In the genomic region with DNA sequence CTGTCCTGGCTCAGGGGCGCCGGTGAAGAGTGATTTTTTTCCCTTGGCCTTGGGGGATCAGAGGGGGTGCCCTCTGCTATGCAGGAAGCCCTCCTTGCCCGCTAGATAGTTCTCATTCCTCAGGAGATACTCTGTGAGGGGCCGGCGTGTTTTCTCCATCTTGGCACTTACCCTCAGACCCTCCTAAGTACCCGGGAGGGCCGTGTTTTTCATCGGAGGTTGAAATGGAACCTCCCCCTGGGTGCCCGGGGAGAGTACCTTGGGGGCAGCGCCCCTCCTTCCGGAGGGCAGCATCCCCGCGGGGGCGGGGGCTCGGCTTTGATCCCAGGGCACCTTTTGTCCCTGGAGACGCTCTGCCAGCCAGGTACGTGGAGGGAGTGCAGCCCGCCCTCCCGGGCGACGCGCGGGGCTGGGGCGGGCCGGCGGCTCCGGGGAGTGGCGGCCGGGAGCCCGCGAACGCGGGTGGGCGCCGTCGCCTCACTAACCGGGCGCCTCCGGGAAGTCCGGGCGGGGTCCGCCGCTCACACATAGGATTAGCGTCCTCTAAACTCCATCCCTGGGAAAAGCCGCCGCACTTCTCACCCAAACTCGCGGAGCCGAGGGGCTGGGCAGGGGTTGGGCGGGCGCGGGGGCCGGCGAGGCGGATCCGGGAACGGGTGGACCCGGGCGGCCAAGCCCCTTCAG, we compare ENCODE assay signal across 8 cellular contexts. TPM values are rescaled to one million over a fixed set of nuclear protein-coding genes. Genes with fewer than 3 reads are reported as not detected.
DNase-seq lines count a peak whose midpoint lies in the region; ATAC-seq and TF ChIP-seq lines count a peak whose summit lies in the region.
"Not testable (repeated sequence)": the region's sequence is repeated elsewhere in the genome, so short reads cannot be mapped to it uniquely, and the experiment has no call there.

No MANE protein-coding gene starts in this region.

- H3K4me3 ChIP-seq in CD8-positive, alpha-beta T cell (ENCODE audit: low read depth, low read length): peak overlapping the region; percentile 37
- peak overlapping the region; percentile 75 to 89 (median 85) for H3K4me3 ChIP-seq in esophagus squamous epithelium

- peak; percentile 47 for ATAC-seq in CD8-positive, alpha-beta T cell
- peak; percentile 21 for ATAC-seq in GM21360 (IDR thresholded peaks at IDR 0.05; ENCODE audit: unreplicated experiment)
- ATAC-seq in HG03354 (IDR thresholded peaks at IDR 0.05; ENCODE audit: poor library complexity, severe bottlenecking, unreplicated experiment): peak; percentile 31

- peaks cover 19% of the 10 kb centered on the region for H3K36me3 Mint-ChIP-seq in CD8-positive, alpha-beta T cell

- peak overlapping the region; percentile 33 for H3K27ac ChIP-seq in CD8-positive, alpha-beta T cell (ENCODE audit: low read depth, low read length)
- peak overlapping the region; percentile 91 to 98 (median 98) for H3K27ac ChIP-seq in esophagus squamous epithelium

- H3K36me3 ChIP-seq in CD8-positive, alpha-beta T cell (ENCODE audit: insufficient read depth, low read length): not testable (repeated sequence)
- peaks cover 0 to 12% (median 0%) of the 10 kb centered on the region in 3 donors for H3K36me3 ChIP-seq in esophagus squamous epithelium

- TF ChIP-seq POLR2A in esophagus squamous epithelium (IDR thresholded peaks at IDR 0.05): not testable (repeated sequence)

- H3K4me1 ChIP-seq in CD8-positive, alpha-beta T cell (ENCODE audit: insufficient read depth, low read length): peaks cover 12% of the 10 kb centered on the region
- H3K4me1 ChIP-seq in esophagus squamous epithelium: peaks cover 0 to 56% (median 6%) of the 10 kb centered on the region in 3 donors

- not testable (repeated sequence) for H3K9me3 Mint-ChIP-seq in CD8-positive, alpha-beta T cell

- H3K27ac Mint-ChIP-seq in CD8-positive, alpha-beta T cell: peak overlapping the region; percentile 87

- CTCF ChIA-PET in CD8-positive, alpha-beta T cell (lab: Charles Lee): not testable (repeated sequence)

- POLR2A ChIA-PET in CD8-positive, alpha-beta T cell (lab: Charles Lee): not testable (repeated sequence)

- peak overlapping the region; percentile 84 for H3K4me3 Mint-ChIP-seq in CD8-positive, alpha-beta T cell

- DNase-seq in CD8-positive, alpha-beta T cell: peak in 6 of 7 experiments; percentile 13 to 69 (median 39)
- DNase-seq in RPMI8226 (peak; percentile 25), midbrain (lab: John Stamatoyannopoulos, UW) (peak; percentile 59)
- peak; percentile 82 for DNase-seq in activated effector memory CD4-positive, alpha-beta T cell treated with anti-CD3 and anti-CD28 coated beads, Interleukin-2, amount 50 U/mL, for 16 hours
- DNase-seq in esophagus squamous epithelium (lab: John Stamatoyannopoulos, UW): not testable (repeated sequence)
- peak in 2 of 3 experiments; percentile 11 to 36 for DNase-seq in stimulated activated CD4-positive, alpha-beta T cell treated with anti-CD3 and anti-CD28 coated beads, TNF-alpha, amount 100 ng/mL, for 24 hours (ENCODE audit: low read depth in 3 of 3)

- not testable (repeated sequence) for TF ChIP-seq CTCF in CD8-positive, alpha-beta T cell (IDR thresholded peaks at IDR 0.05); esophagus squamous epithelium (IDR thresholded peaks at IDR 0.05)

- intact Hi-C loops in CD8-positive, alpha-beta T cell (cut with DNase I, micrococcal nuclease): loop anchor here in 1 of 2 experiments (1.0 to 10.0 kb wide), 3 partner anchors 55 to 1803 kb away; a partner anchor contains a TSS
- intact Hi-C loops in esophagus squamous epithelium (cut with DNase I): not testable (repeated sequence)

- 0 to 19% methylated on average over 1 to 3 of the region's 59 CpGs for WGBS in esophagus squamous epithelium, 2 donors

- not testable (repeated sequence) for H3K27me3 ChIP-seq in CD8-positive, alpha-beta T cell (ENCODE audit: insufficient read depth, low read length); esophagus squamous epithelium

- H3K4me1 Mint-ChIP-seq in CD8-positive, alpha-beta T cell (ENCODE audit: low read depth): peaks cover 36% of the 10 kb centered on the region

- H3K27me3 Mint-ChIP-seq in CD8-positive, alpha-beta T cell (ENCODE audit: low read depth): not testable (repeated sequence)

- not testable (repeated sequence) for H3K9me3 ChIP-seq in CD8-positive, alpha-beta T cell (ENCODE audit: low read length); esophagus squamous epithelium

RNA-seq across cellular contexts. Expression of a gene that starts 0.8 kb away (rescaled TPM):
- 100 to 1,000 TPM in 1 of 2 experiments, 10 to 100 TPM in 1; 91.1 to 101 TPM for total RNA-seq in CD8-positive, alpha-beta T cell
- 10 to 100 TPM; 13.2 to 35.5 (median 28.0) TPM for total RNA-seq in esophagus squamous epithelium

RNA-seq across cellular contexts. Expression of a gene that starts 54.2 kb away (rescaled TPM):
- total RNA-seq in CD8-positive, alpha-beta T cell: 1 to 10 TPM; 5.8 to 7.0 TPM
- 10 to 100 TPM; 14.7 to 17.4 (median 15.8) TPM for total RNA-seq in esophagus squamous epithelium
